ENCODE assay signal across 18 cellular contexts in the genomic region with DNA sequence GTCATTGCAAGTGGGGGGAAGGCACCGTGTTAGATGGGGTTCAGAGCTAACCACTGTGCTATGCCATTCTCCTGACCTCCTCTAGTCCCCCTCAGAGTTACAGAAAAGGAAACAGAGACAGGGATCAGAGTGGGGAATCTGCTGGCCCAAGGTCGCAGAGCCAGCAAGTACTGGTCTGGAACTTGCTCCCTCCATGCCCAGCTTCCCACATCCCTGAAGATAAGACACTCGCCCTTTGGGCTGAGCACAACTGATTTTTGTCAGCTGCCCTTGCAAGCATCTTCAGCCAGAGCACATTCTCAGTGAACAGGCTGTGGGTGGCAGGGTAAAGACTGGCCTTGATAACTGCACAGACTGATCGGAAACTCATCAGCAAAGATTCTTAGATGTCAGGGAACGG. TPM values are rescaled to one million over a fixed set of nuclear protein-coding genes. Genes with fewer than 3 reads are reported as not detected.
DNase-seq lines count a peak whose midpoint lies in the region; ATAC-seq and TF ChIP-seq lines count a peak whose summit lies in the region.
"Had no signal": no experiment of that assay in that cellular context is flagged by ENCODE, and none has a peak within 500 bp of the region (broad histone marks: within the 10 kb centered on the region; RNA-seq: fewer than 3 reads in every experiment).

No MANE protein-coding gene starts in this region.

- H3K9ac ChIP-seq in HCT116 (ENCODE audit: low read length): no peak overlapping the region
- no peak overlapping the region for H3K9ac ChIP-seq in neuronal stem cell (ENCODE audit: low read depth, low read length, poor library complexity)

- no peak overlapping the region for H3K18ac ChIP-seq in neuronal stem cell (ENCODE audit: low read length)

- DNase-seq in HCT116 (ENCODE audit: low read depth, low spot score): no peak
- DNase-seq in esophagus muscularis mucosa (ENCODE audit: extremely low spot score): no peak
- DNase-seq in neuronal stem cell (ENCODE audit: low spot score): no peak
- DNase-seq in NCI-H510A (lab: John Stamatoyannopoulos, UW): no peak
- no peak for DNase-seq in NCI-H1092 (lab: John Stamatoyannopoulos, UW)
- no peak for DNase-seq in NCI-H1436 treated with DMSO at 0.1 percent for 48 hours (lab: John Stamatoyannopoulos, UW)
- DNase-seq: activated CD4-positive, alpha-beta T cell treated with anti-CD3 and anti-CD28 coated beads, Interleukin-2, amount 50 U/mL, for 4 hours; activated naive CD8-positive, alpha-beta T cell treated with anti-CD3 and anti-CD28 coated beads for 36 hours; activated T-cell treated with anti-CD3 and anti-CD28 coated beads, Interleukin-2, amount 50 U/mL, for 72 hours; GDM1; KG1; NCI-H1105; NCI-H774; retina; substantia nigra had no signal

- H2BK120ac ChIP-seq in neuronal stem cell (ENCODE audit: low read depth, low read length): no peak overlapping the region

- 67% methylated on average over 5 of the region's 5 CpGs for WGBS in esophagus muscularis mucosa
- no CpG with 5 or more reads among the region's 5 CpGs for WGBS in neuronal stem cell (ENCODE audit: extremely low coverage in 2 of 2, insufficient read length in 2 of 2, insufficient replicate concordance in 1 of 2), 2 donors

- TF ChIP-seq RAD21 in HCT116 (IDR thresholded peaks at IDR 0.05; ENCODE audit: low read depth): no peak

- no peak for ATAC-seq in HCT116
- ATAC-seq in HG02973 (IDR thresholded peaks at IDR 0.05; ENCODE audit: unreplicated experiment): no peak
- ATAC-seq: activated T-cell treated with anti-CD3 and anti-CD28 coated beads, Interleukin-2, amount 50 U/mL, for 72 hours had no signal

- H3K4me1 ChIP-seq in HCT116 (ENCODE audit: control insufficient read depth in 1 of 2, insufficient read depth in 2 of 2, low read length in 2 of 2) (peaks cover 0 to 11% of the 10 kb centered on the region in 2 experiments; a peak in 1 of 4 replicates), esophagus muscularis mucosa (peaks cover 23 to 41% (median 35%) of the 10 kb centered on the region in 4 donors), neuronal stem cell (ENCODE audit: control insufficient read depth in 2 of 2, insufficient read depth in 1 of 2, low read depth in 1 of 2, low read length in 2 of 2) (peaks cover 11 to 17% of the 10 kb centered on the region in 2 donors)

- no peak overlapping the region for H4K91ac ChIP-seq in neuronal stem cell (ENCODE audit: low read depth, low read length, poor library complexity)

- POLR2A ChIA-PET in HCT116 (lab: Charles Lee): no interaction called here

- no peaks in the 10 kb centered on the region for H3K9me3 ChIP-seq in HCT116 (ENCODE audit: control insufficient read depth in 1 of 2, insufficient read depth in 1 of 2, low read depth in 1 of 2, low read length in 2 of 2)
- H3K9me3 ChIP-seq in esophagus muscularis mucosa: no peaks in the 10 kb centered on the region
- no peaks in the 10 kb centered on the region for H3K9me3 ChIP-seq in neuronal stem cell (replicated peaks in 1 of 2; ENCODE audit: control insufficient read depth in 2 of 2, insufficient read depth in 1 of 2, low read depth in 1 of 2, low read length in 2 of 2)

- H4K8ac ChIP-seq in neuronal stem cell (ENCODE audit: low read depth, low read length): no peak overlapping the region

- no peak overlapping the region for H3K14ac ChIP-seq in neuronal stem cell (ENCODE audit: low read length)

- H3K36me3 ChIP-seq in HCT116 (ENCODE audit: control insufficient read depth in 1 of 2, insufficient read depth in 2 of 2, low read length in 2 of 2) (no peaks in the 10 kb centered on the region), esophagus muscularis mucosa (no peaks in the 10 kb centered on the region), neuronal stem cell (replicated peaks in 1 of 2; ENCODE audit: control insufficient read depth in 2 of 2, insufficient read depth in 2 of 2, low read length in 2 of 2) (no peaks in the 10 kb centered on the region)

- intact Hi-C loops in HCT116 (cut with micrococcal nuclease): no loop called here
- intact Hi-C loops in esophagus muscularis mucosa (cut with DNase I): no loop called here

- H3K4me3 ChIP-seq in HCT116 (replicated peaks in 1 of 2; ENCODE audit: low read depth in 1 of 2, low read length in 2 of 2) (no peak overlapping the region), esophagus muscularis mucosa (no peak overlapping the region), neuronal stem cell (ENCODE audit: low read length in 2 of 2) (no peak overlapping the region)

- no peaks in the 10 kb centered on the region for H3K79me1 ChIP-seq in neuronal stem cell (ENCODE audit: low read depth, low read length)

- RAD21 ChIA-PET in HCT116 (lab: Charles Lee; ENCODE audit: low non-redundant PET in 1 of 2, low total read pairs in 2 of 2, uncharacterized antibody in 2 of 2, unreplicated experiment in 2 of 2): no interaction called here

- no peak overlapping the region for H3K23ac ChIP-seq in neuronal stem cell (ENCODE audit: low read depth, low read length, poor library complexity)

- H2AFZ ChIP-seq in HCT116 (ENCODE audit: low read depth, low read length, poor library complexity, severe bottlenecking) (peak overlapping the region; percentile 2), neuronal stem cell (ENCODE audit: low read length) (peak overlapping the region; percentile 96)

- H3K79me2 ChIP-seq in HCT116 (ENCODE audit: insufficient read depth, low read length): no peaks in the 10 kb centered on the region

- TF ChIP-seq CTCF in C4-2B (conservative IDR thresholded peaks at IDR 0.05) (no peak), HCT116 (IDR thresholded peaks at IDR 0.05 in 2 of 3, conservative IDR thresholded peaks at IDR 0.05 in 1 of 3; ENCODE audit: borderline replicate concordance in 1 of 3, insufficient read depth in 1 of 3, low read depth in 2 of 3, low read length in 2 of 3) (no peak), esophagus muscularis mucosa (IDR thresholded peaks at IDR 0.05) (no peak)

- H2AK5ac ChIP-seq in neuronal stem cell (ENCODE audit: low read depth, low read length): no peak overlapping the region

- CTCF ChIA-PET in HCT116 (lab: Charles Lee): no interaction called here

- H4K20me1 ChIP-seq in HCT116 (ENCODE audit: insufficient read depth): no peaks in the 10 kb centered on the region

- no TSS peak for BruUV-seq in HCT116 (replicated peaks; lab: Mats Ljungman, UMichigan)

- TF ChIP-seq POLR2A in HCT116 (IDR thresholded peaks at IDR 0.05; ENCODE audit: borderline replicate concordance, extremely low read depth, insufficient read depth, insufficient read length) (no peak), esophagus muscularis mucosa (IDR thresholded peaks at IDR 0.05; ENCODE audit: low read depth) (no peak)

- no peak overlapping the region for H3K4ac ChIP-seq in neuronal stem cell (ENCODE audit: low read length)

- H2BK15ac ChIP-seq in neuronal stem cell (ENCODE audit: low read length): no peak overlapping the region

- TF ChIP-seq EP300 in esophagus muscularis mucosa (IDR thresholded peaks at IDR 0.05): no peak

- H2BK12ac ChIP-seq in neuronal stem cell (ENCODE audit: low read length): no peak overlapping the region

- no peaks in the 10 kb centered on the region for H3K9me2 ChIP-seq in HCT116 (ENCODE audit: insufficient read depth)

- H3K4me2 ChIP-seq in HCT116 (ENCODE audit: low read length): no peak overlapping the region
- H3K4me2 ChIP-seq in neuronal stem cell (ENCODE audit: insufficient read depth, low read length, poor library complexity, severe bottlenecking): no peak overlapping the region

- no peak overlapping the region for H2BK5ac ChIP-seq in neuronal stem cell (ENCODE audit: low read length)

- H3K27me3 ChIP-seq in HCT116 (ENCODE audit: insufficient read depth, low read length) (no peaks in the 10 kb centered on the region; the same call in 1 of the 2 replicates), esophagus muscularis mucosa (no peaks in the 10 kb centered on the region), neuronal stem cell (ENCODE audit: control insufficient read depth in 3 of 3, insufficient read depth in 3 of 3, low read depth in 1 of 3, low read length in 3 of 3) (peaks cover 0 to 27% (median 3%) of the 10 kb centered on the region in 3 experiments)

- peak overlapping the region; percentile 49; the same call in 1 of the 2 replicates for H3K27ac ChIP-seq in C4-2B
- no peak overlapping the region for H3K27ac ChIP-seq in HCT116 (ENCODE audit: low read depth, low read length)
- peak overlapping the region; percentile 91 to 97 (median 96) for H3K27ac ChIP-seq in esophagus muscularis mucosa (replicated peaks in 1 of 4)
- H3K27ac ChIP-seq in neuronal stem cell (replicated peaks; ENCODE audit: low read length): no peak overlapping the region
- H3K27ac ChIP-seq: epithelial cell of prostate had no signal

TF ChIP-seq in HCT116, 20 proteins besides CTCF, POLR2A, EP300 and RAD21 (continues in another document):
- TF ChIP-seq EZH2phosphoT487 (IDR thresholded peaks at IDR 0.05; ENCODE audit: borderline replicate concordance) (no peak), CEBPB (IDR thresholded peaks at IDR 0.05; ENCODE audit: low read depth) (no peak), ZNF274 (IDR thresholded peaks at IDR 0.05; ENCODE audit: low read depth, low read length) (no peak)
- TF ChIP-seq, protein P1, sequence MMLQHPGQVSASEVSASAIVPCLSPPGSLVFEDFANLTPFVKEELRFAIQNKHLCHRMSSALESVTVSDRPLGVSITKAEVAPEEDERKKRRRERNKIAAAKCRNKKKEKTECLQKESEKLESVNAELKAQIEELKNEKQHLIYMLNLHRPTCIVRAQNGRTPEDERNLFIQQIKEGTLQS (IDR thresholded peaks at IDR 0.05): no peak
- TF ChIP-seq, protein P2, sequence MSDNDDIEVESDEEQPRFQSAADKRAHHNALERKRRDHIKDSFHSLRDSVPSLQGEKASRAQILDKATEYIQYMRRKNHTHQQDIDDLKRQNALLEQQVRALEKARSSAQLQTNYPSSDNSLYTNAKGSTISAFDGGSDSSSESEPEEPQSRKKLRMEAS (IDR thresholded peaks at IDR 0.05): no peak
- TF ChIP-seq, protein P3, sequence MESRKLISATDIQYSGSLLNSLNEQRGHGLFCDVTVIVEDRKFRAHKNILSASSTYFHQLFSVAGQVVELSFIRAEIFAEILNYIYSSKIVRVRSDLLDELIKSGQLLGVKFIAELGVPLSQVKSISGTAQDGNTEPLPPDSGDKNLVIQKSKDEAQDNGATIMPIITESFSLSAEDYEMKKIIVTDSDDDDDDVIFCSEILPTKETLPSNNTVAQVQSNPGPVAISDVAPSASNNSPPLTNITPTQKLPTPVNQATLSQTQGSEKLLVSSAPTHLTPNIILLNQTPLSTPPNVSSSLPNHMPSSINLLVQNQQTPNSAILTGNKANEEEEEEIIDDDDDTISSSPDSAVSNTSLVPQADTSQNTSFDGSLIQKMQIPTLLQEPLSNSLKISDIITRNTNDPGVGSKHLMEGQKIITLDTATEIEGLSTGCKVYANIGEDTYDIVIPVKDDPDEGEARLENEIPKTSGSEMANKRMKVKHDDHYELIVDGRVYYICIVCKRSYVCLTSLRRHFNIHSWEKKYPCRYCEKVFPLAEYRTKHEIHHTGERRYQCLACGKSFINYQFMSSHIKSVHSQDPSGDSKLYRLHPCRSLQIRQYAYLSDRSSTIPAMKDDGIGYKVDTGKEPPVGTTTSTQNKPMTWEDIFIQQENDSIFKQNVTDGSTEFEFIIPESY (IDR thresholded peaks at IDR 0.05; ENCODE audit: extremely low read depth, insufficient replicate concordance, low read length): no peak

RNA-seq across cellular contexts. Expression of a gene that starts 1.2 kb away (rescaled TPM):
- total RNA-seq in HCT116 (2021; ENCODE audit: unreplicated experiment): 3.4 TPM
- 0.72 and 0.82 TPM in 2 replicates for polyA plus RNA-seq in HCT116 (2012)
- total RNA-seq in esophagus muscularis mucosa: 1,000 to 10,000 TPM; 1,569 to 2,231 (median 1,854) TPM
- 10.1 TPM for polyA plus RNA-seq in neuronal stem cell (2013, experiment 1 of 2)
- polyA plus RNA-seq in neuronal stem cell (2013, experiment 2 of 2): 9.4 TPM

Comparison
In these comparisons a context has a peak if more than half of its experiments do, and no peak if none do; other contexts are left out.
1. H3K27ac ChIP-seq: peak in C4-2B (single experiment) and esophagus muscularis mucosa (4 of 4); none in HCT116 (single experiment) and neuronal stem cell (single experiment).
2. RNA of a gene that starts 1.2 kb away (total RNA-seq): 1,569 to 2,231 TPM in esophagus muscularis mucosa; 3.4 TPM in HCT116 (single experiment); every median in the first group is over 100 times any median in the second.